8 cellular contexts compared by ENCODE assay signal in genomic region chr11:46617451-46618314, GRCh38. TPM values are rescaled to one million over a fixed set of nuclear protein-coding genes. Genes with fewer than 3 reads are reported as not detected.
DNase-seq lines count a peak whose midpoint lies in the region; ATAC-seq and TF ChIP-seq lines count a peak whose summit lies in the region.

Gene ATG13 (plus strand): TSS chr11:46617553. CDS start chr11:46644292, 26,739 bp downstream.

- no peaks in the 10 kb centered on the region for H3K27me3 Mint-ChIP-seq in activated CD4-positive, alpha-beta T cell treated with anti-CD3 and anti-CD28 coated beads for 36 hours

- peak; percentile 90 for DNase-seq in AG08395 (ENCODE audit: low spot score)
- DNase-seq in NCI-H2227 (lab: John Stamatoyannopoulos, UW; ENCODE audit: unreplicated experiment) = peak; percentile 91
- peak; percentile 91 for DNase-seq in activated CD4-positive, alpha-beta T cell treated with anti-CD3 and anti-CD28 coated beads for 36 hours
- peak; percentile 84 for DNase-seq in choroid plexus epithelial cell (ENCODE audit: low read depth)
- peak; percentile 71 to 87 for DNase-seq in left colon
- peak; percentile 65 to 73 for DNase-seq in stimulated activated CD4-positive, alpha-beta T cell treated with anti-CD3 and anti-CD28 coated beads, Interleukin-1b, Interleukin-23, amount 100 ng/mL, for 4 hours (ENCODE audit: low read depth in 2 of 2)

- POLR2A ChIA-PET in activated CD4-positive, alpha-beta T cell treated with anti-CD3 and anti-CD28 coated beads for 36 hours (lab: Charles Lee) = interaction anchor here (0.6 to 2.1 kb wide), 7 partner anchors 12 to 1149 kb away, joined by 3 to 6 read pairs (median 4); partner anchors contain the start of genes AMBRA1, ARHGAP1 and ZNF408

- H3K4me3 ChIP-seq in choroid plexus epithelial cell (ENCODE audit: low read depth, low read length) = peak within 1 kb of the TSS; percentile 100

- H3K4me1 Mint-ChIP-seq in activated CD4-positive, alpha-beta T cell treated with anti-CD3 and anti-CD28 coated beads for 36 hours = peaks cover 31% of the 10 kb centered on the region

- no peaks in the 10 kb centered on the region for H3K9me3 Mint-ChIP-seq in activated CD4-positive, alpha-beta T cell treated with anti-CD3 and anti-CD28 coated beads for 36 hours (ENCODE audit: low read depth)

- peak; percentile 86 for TF ChIP-seq CTCF in choroid plexus epithelial cell (conservative IDR thresholded peaks at IDR 0.05; ENCODE audit: low read depth, low read length)

- peak within 1 kb of the TSS; percentile 100 for H3K27ac Mint-ChIP-seq in activated CD4-positive, alpha-beta T cell treated with anti-CD3 and anti-CD28 coated beads for 36 hours

- intact Hi-C loops in activated CD4-positive, alpha-beta T cell treated with anti-CD3 and anti-CD28 coated beads for 36 hours (cut with DNase I, micrococcal nuclease) = loop anchor here (1.0 to 5.0 kb wide), 19 partner anchors 23 to 1230 kb away; partner anchors contain the start of genes AMBRA1 (in 2 of the 2), ARHGAP1 (in 2 of the 2), CELF1 (in 1 of the 2) and CKAP5 (in 1 of the 2)
- intact Hi-C loops in left colon (cut with DNase I, micrococcal nuclease) = no loop called here

- peaks cover 9% of the 10 kb centered on the region for H3K36me3 Mint-ChIP-seq in activated CD4-positive, alpha-beta T cell treated with anti-CD3 and anti-CD28 coated beads for 36 hours (ENCODE audit: low read depth)

- ATAC-seq in GM18861 (IDR thresholded peaks at IDR 0.05; ENCODE audit: unreplicated experiment) = peak; percentile 37
- peak; percentile 46 for ATAC-seq in HG03097 (IDR thresholded peaks at IDR 0.05; ENCODE audit: low FRiP score, unreplicated experiment)
- ATAC-seq in activated CD4-positive, alpha-beta T cell treated with anti-CD3 and anti-CD28 coated beads for 36 hours = peak; percentile 56
- peak; percentile 80 for ATAC-seq in left colon

- H3K4me3 Mint-ChIP-seq in activated CD4-positive, alpha-beta T cell treated with anti-CD3 and anti-CD28 coated beads for 36 hours = peak within 1 kb of the TSS; percentile 89

- CTCF ChIA-PET in activated CD4-positive, alpha-beta T cell treated with anti-CD3 and anti-CD28 coated beads for 36 hours (lab: Charles Lee) = interaction anchor here (0.6 to 3.8 kb wide), 23 partner anchors 10 to 682 kb away, joined by 3 to 15 read pairs (median 4); partner anchors contain the start of genes AMBRA1 and ZNF408

RNA-seq across cellular contexts. Expression of gene ATG13, which starts in this region (rescaled TPM):
- total RNA-seq in activated CD4-positive, alpha-beta T cell treated with anti-CD3 and anti-CD28 coated beads for 36 hours = 10 to 100 TPM; 39.4 to 56.4 TPM
- 10 to 100 TPM; 51.3 to 57.6 TPM for total RNA-seq in left colon

Comparison
In these comparisons a context has a peak if more than half of its experiments do, and no peak if none do; other contexts are left out.
1. Peak in every context shown above with its lines: DNase-seq, ATAC-seq and H3K4me3 ChIP-seq.
2. intact Hi-C loops: an anchor here in activated CD4-positive, alpha-beta T cell treated with anti-CD3 and anti-CD28 coated beads for 36 hours (1.0 to 5.0 kb wide); none called in left colon.